Comparison of ENCODE assay signal across 8 cellular contexts in the genomic region with DNA sequence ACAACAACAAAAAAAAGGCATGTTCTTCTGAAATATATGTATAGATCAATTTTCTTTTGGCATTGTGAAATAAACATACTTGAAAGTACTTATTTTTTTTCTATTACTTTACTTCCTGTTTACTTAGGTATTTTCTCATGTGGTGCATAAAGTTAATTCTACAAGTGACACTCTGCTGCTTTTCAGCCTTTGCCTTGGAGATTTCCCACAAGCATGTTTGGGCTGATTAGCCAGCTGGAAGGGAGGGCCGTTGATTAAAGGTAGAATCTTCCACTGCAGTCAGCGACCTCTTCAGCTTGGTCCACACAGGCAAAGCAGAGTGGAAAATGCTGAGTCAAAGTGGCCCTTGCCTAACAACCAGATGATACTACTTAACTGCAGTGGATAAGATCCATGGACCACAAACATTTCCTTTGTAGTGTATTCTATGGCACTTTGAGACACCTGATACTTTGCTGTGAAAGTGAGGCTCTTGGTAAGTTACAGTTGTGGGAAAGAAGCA.
A peak's percentile ranks its signal among the peaks of the same experiment; 100 is the strongest.
DNase-seq lines count a peak whose midpoint lies in the region; ATAC-seq and TF ChIP-seq lines count a peak whose summit lies in the region.

No MANE protein-coding gene starts in this region.

- H3K27me3 Mint-ChIP-seq in T-helper 17 cell = no peaks in the 10 kb centered on the region

- H3K4me3 ChIP-seq in left ventricle myocardium inferior = no peak overlapping the region

- H3K27ac Mint-ChIP-seq in T-helper 17 cell = no peak overlapping the region

- no peaks in the 10 kb centered on the region for H3K4me1 Mint-ChIP-seq in T-helper 17 cell

- H3K36me3 Mint-ChIP-seq in T-helper 17 cell (ENCODE audit: low read depth) = no peaks in the 10 kb centered on the region

- H3K9me3 ChIP-seq in left ventricle myocardium inferior (replicated peaks) = no peaks in the 10 kb centered on the region
- no peaks in the 10 kb centered on the region for H3K9me3 ChIP-seq in T-helper 17 cell (ENCODE audit: control insufficient read depth, low read length, poor library complexity, severe bottlenecking)

- DNase-seq in NCI-H526 (lab: John Stamatoyannopoulos, UW) (peak; percentile 20 to 27), NCI-H526 treated with DMSO at 0.1 percent for 48 hours (lab: John Stamatoyannopoulos, UW) (no peak), NCI-H82 treated with DMSO at 0.1 percent for 48 hours (lab: John Stamatoyannopoulos, UW; ENCODE audit: unreplicated experiment) (peak; percentile 43), left ventricle myocardium inferior (no peak), CD1c-positive myeloid dendritic cell (ENCODE audit: extremely low spot score) (no peak), NCI-H748 treated with DMSO at 0.1 percent for 48 hours (lab: John Stamatoyannopoulos, UW) (no peak), T-helper 17 cell (no peak)

- TF ChIP-seq CTCF in left ventricle myocardium inferior (IDR thresholded peaks at IDR 0.05; ENCODE audit: borderline replicate concordance) = no peak

- no peaks in the 10 kb centered on the region for H3K27me3 ChIP-seq in left ventricle myocardium inferior (ENCODE audit: low read depth)

- peak; percentile 69 for ATAC-seq in HG02678 (IDR thresholded peaks at IDR 0.05; ENCODE audit: unreplicated experiment)
- ATAC-seq in T-helper 17 cell = no peak

- H3K4me3 Mint-ChIP-seq in T-helper 17 cell = no peak overlapping the region

- H3K27ac ChIP-seq in left ventricle myocardium inferior (replicated peaks) = peak overlapping the region; percentile 36

- peaks cover 8% of the 10 kb centered on the region for H3K4me1 ChIP-seq in left ventricle myocardium inferior

- no peaks in the 10 kb centered on the region for H3K36me3 ChIP-seq in left ventricle myocardium inferior

- intact Hi-C loops in left ventricle myocardium inferior (cut with micrococcal nuclease) = no loop called here

Comparison
In these comparisons a context has a peak if more than half of its experiments do, and no peak if none do; other contexts are left out.
1. DNase-seq: peak in NCI-H526 (2 of 2) and NCI-H82 treated with DMSO at 0.1 percent for 48 hours (single experiment); none in NCI-H526 treated with DMSO at 0.1 percent for 48 hours (single experiment), left ventricle myocardium inferior (single experiment), CD1c-positive myeloid dendritic cell (single experiment), NCI-H748 treated with DMSO at 0.1 percent for 48 hours (single experiment) and T-helper 17 cell (0 of 3).